31 cellular contexts compared by ENCODE assay signal in genomic region chr10:81725851-81726250, GRCh38.
"Had no signal": no experiment of that assay in that cellular context is flagged by ENCODE, and none has a peak within 500 bp of the region (broad histone marks: within the 10 kb centered on the region; RNA-seq: fewer than 3 reads in every experiment).

No MANE protein-coding gene starts in this region.

- H3K4me1 Mint-ChIP-seq: activated CD4-positive, alpha-beta memory T cell treated with anti-CD3 and anti-CD28 coated beads, Interleukin-2, amount 10 ng/mL, durations not matched to agents 7 days and 5 days; activated CD8-positive, alpha-beta memory T cell treated with anti-CD3 and anti-CD28 coated beads, Interleukin-2, amount 10 ng/mL, durations not matched to agents 7 days and 5 days; central memory CD8-positive, alpha-beta T cell had no signal

- H3K36me3 ChIP-seq: brain microvascular endothelial cell, WERI-Rb-1 had no signal

- H3K4me2 ChIP-seq: PC-9 had no signal

- H3K27ac Mint-ChIP-seq: activated CD4-positive, alpha-beta memory T cell treated with anti-CD3 and anti-CD28 coated beads, Interleukin-2, amount 10 ng/mL, durations not matched to agents 7 days and 5 days; activated CD8-positive, alpha-beta memory T cell treated with anti-CD3 and anti-CD28 coated beads, Interleukin-2, amount 10 ng/mL, durations not matched to agents 7 days and 5 days; activated naive CD8-positive, alpha-beta T cell treated with anti-CD3 and anti-CD28 coated beads, Interleukin-2, amount 50 U/mL, for 24 hours had no signal

- ATAC-seq: activated CD8-positive, alpha-beta memory T cell treated with anti-CD3 and anti-CD28 coated beads, Interleukin-2, amount 10 ng/mL, durations not matched to agents 7 days and 5 days; activated naive CD8-positive, alpha-beta T cell treated with anti-CD3 and anti-CD28 coated beads, Interleukin-2, amount 50 U/mL, for 24 hours; K562 had no signal

- H3K27me3 ChIP-seq: brain microvascular endothelial cell had no signal

- H3K4me3 ChIP-seq: K562, PC-9 had no signal

- H3K4me3 Mint-ChIP-seq: activated CD4-positive, alpha-beta memory T cell treated with anti-CD3 and anti-CD28 coated beads, Interleukin-2, amount 10 ng/mL, durations not matched to agents 7 days and 5 days; activated CD8-positive, alpha-beta memory T cell treated with anti-CD3 and anti-CD28 coated beads, Interleukin-2, amount 10 ng/mL, durations not matched to agents 7 days and 5 days; activated naive CD8-positive, alpha-beta T cell treated with anti-CD3 and anti-CD28 coated beads, Interleukin-2, amount 50 U/mL, for 24 hours; central memory CD8-positive, alpha-beta T cell had no signal

- H3K27ac ChIP-seq: brain microvascular endothelial cell, PC-9, WERI-Rb-1 had no signal

- H2AFZ ChIP-seq: PC-9 had no signal

- H3K27me3 Mint-ChIP-seq: activated CD4-positive, alpha-beta memory T cell treated with anti-CD3 and anti-CD28 coated beads, Interleukin-2, amount 10 ng/mL, durations not matched to agents 7 days and 5 days; activated CD8-positive, alpha-beta memory T cell treated with anti-CD3 and anti-CD28 coated beads, Interleukin-2, amount 10 ng/mL, durations not matched to agents 7 days and 5 days; activated naive CD8-positive, alpha-beta T cell treated with anti-CD3 and anti-CD28 coated beads, Interleukin-2, amount 50 U/mL, for 24 hours; central memory CD8-positive, alpha-beta T cell had no signal

- H3K36me3 Mint-ChIP-seq: activated CD8-positive, alpha-beta memory T cell treated with anti-CD3 and anti-CD28 coated beads, Interleukin-2, amount 10 ng/mL, durations not matched to agents 7 days and 5 days had no signal

- DNase-seq: activated CD4-positive, alpha-beta memory T cell treated with anti-CD3 and anti-CD28 coated beads, Interleukin-2, amount 10 ng/mL, durations not matched to agents 7 days and 5 days; activated CD4-positive, alpha-beta T cell treated with anti-CD3 and anti-CD28 coated beads for 1 hour; activated CD4-positive, alpha-beta T cell treated with anti-CD3 and anti-CD28 coated beads for 48 hours; activated CD4-positive, CD25-positive, alpha-beta regulatory T cell; activated CD8-positive, alpha-beta memory T cell treated with anti-CD3 and anti-CD28 coated beads for 24 hours; activated CD8-positive, alpha-beta memory T cell treated with anti-CD3 and anti-CD28 coated beads, Interleukin-2, amount 10 ng/mL, durations not matched to agents 7 days and 5 days; activated CD8-positive, alpha-beta memory T cell treated with anti-CD3 and anti-CD28 coated beads, Interleukin-2, amount 50 U/mL, for 48 hours; activated effector memory CD4-positive, alpha-beta T cell treated with Interleukin-2 at 50 U/mL for 16 hours; activated naive CD4-positive, alpha-beta T cell treated with anti-CD3 and anti-CD28 coated beads, Interleukin-2, amount 50 U/mL, for 16 hours; activated naive CD8-positive, alpha-beta T cell treated with anti-CD3 and anti-CD28 coated beads, Interleukin-2, amount 50 U/mL, for 24 hours; activated T-cell treated with anti-CD3 and anti-CD28 coated beads, Interleukin-2, amount 50 U/mL, for 48 hours; anterior cingulate cortex; brain microvascular endothelial cell; NCI-H1092 treated with DMSO at 0.1 percent for 48 hours; NCI-H1417; NCI-H146; NCI-H187; NCI-H2029 treated with DMSO at 0.1 percent for 48 hours; NCI-H2107; NCI-H2171; NCI-H510A; NCI-H526; NCI-H748 treated with DMSO at 0.1 percent for 48 hours; NK-92 treated with Interleukin-12 subunit alpha and Interleukin-12 subunit beta, amount 100 ng/mL, for 24 hours; PC-9; Right ventricle myocardium superior; SW 1271; T1000; WERI-Rb-1 had no signal
